In genomic region chr19:16403151-16403977, GRCh38 we compare ENCODE assay signal across 24 cellular contexts.
DNase-seq lines count a peak whose midpoint lies in the region; ATAC-seq and TF ChIP-seq lines count a peak whose summit lies in the region.
"Had no signal": no experiment of that assay in that cellular context is flagged by ENCODE, and none has a peak within 500 bp of the region (broad histone marks: within the 10 kb centered on the region; RNA-seq: fewer than 3 reads in every experiment).

No MANE protein-coding gene starts in this region.

- no peak overlapping the region for H3K4me3 ChIP-seq in esophagus squamous epithelium
- H3K4me3 ChIP-seq in gastrocnemius medialis: no peak overlapping the region
- H3K4me3 ChIP-seq: breast epithelium, colonic mucosa, Peyer's patch had no signal

- WGBS in esophagus squamous epithelium, 2 donors: 88 to 93% methylated on average over 16 of the region's 22 CpGs

- no peak for DNase-seq in esophagus squamous epithelium (lab: John Stamatoyannopoulos, UW)
- DNase-seq in gastrocnemius medialis: no peak
- DNase-seq in A172 (ENCODE audit: low spot score): no peak
- no peak for DNase-seq in C1 segment of cervical spinal cord (lab: John Stamatoyannopoulos, UW)
- DNase-seq in NCI-H2171 (lab: John Stamatoyannopoulos, UW): no peak
- DNase-seq: 8988T; activated CD4-positive, alpha-beta T cell treated with anti-CD3 and anti-CD28 coated beads for 4 hours; activated naive CD4-positive, alpha-beta T cell treated with anti-CD3 and anti-CD28 coated beads for 36 hours; activated T-cell treated with anti-CD3 and anti-CD28 coated beads, Interleukin-2, amount 50 U/mL, for 72 hours; colonic mucosa; DMS79; effector memory CD8-positive, alpha-beta T cell; GOT3; NCI-H1694 treated with DMSO at 0.1 percent for 48 hours; NCI-H526 treated with DMSO at 0.1 percent for 48 hours; Peyer's patch; stimulated activated CD4-positive, alpha-beta T cell treated with anti-CD3 and anti-CD28 coated beads, Interleukin-12 subunit alpha, Interleukin-12 subunit beta, amount 100 ng/mL, for 4 hours; stimulated activated CD4-positive, alpha-beta T cell treated with anti-CD3 and anti-CD28 coated beads, Interleukin-4, amount 100 ng/mL, for 24 hours; stimulated activated naive B cell treated with anti-CD40 and anti-IgM and Interleukin-4, amounts not matched to agents 10 μg/mL and 1 μg/mL and 100 μg/mL, for 72 hours had no signal

- ATAC-seq in gastrocnemius medialis (no peak), HG03520 (IDR thresholded peaks at IDR 0.05; ENCODE audit: unreplicated experiment) (no peak)
- ATAC-seq: activated T-cell treated with anti-CD3 and anti-CD28 coated beads, Interleukin-2, amount 50 U/mL, for 72 hours; effector memory CD8-positive, alpha-beta T cell; esophagus mucosa; stimulated activated naive B cell treated with anti-CD40 and anti-IgM and Interleukin-4, amounts not matched to agents 10 μg/mL and 1 μg/mL and 100 μg/mL, for 72 hours had no signal

- H3K4me1 ChIP-seq in esophagus squamous epithelium (peaks cover 0 to 7% (median 0%) of the 10 kb centered on the region in 3 donors), gastrocnemius medialis (peaks cover 14 to 28% of the 10 kb centered on the region in 2 donors)
- H3K4me1 ChIP-seq: colonic mucosa had no signal

- in situ Hi-C loops in gastrocnemius medialis (cut with MboI; ENCODE audit: low sequenced_read_pairs in 4 of 4): no loop called here

- intact Hi-C loops in esophagus squamous epithelium (cut with DNase I) (no loop called here), gastrocnemius medialis (cut with DNase I; ENCODE audit: low total_unique reads) (no loop called here)

- H3K9me3 ChIP-seq in esophagus squamous epithelium (no peaks in the 10 kb centered on the region), gastrocnemius medialis (no peaks in the 10 kb centered on the region)
- H3K9me3 ChIP-seq: breast epithelium, colonic mucosa, Peyer's patch had no signal

- peaks cover 27 to 100% (median 27%) of the 10 kb centered on the region in 3 donors for H3K36me3 ChIP-seq in esophagus squamous epithelium
- H3K36me3 ChIP-seq in gastrocnemius medialis: peaks cover 0 to 62% of the 10 kb centered on the region in 2 donors
- H3K36me3 ChIP-seq: breast epithelium, colonic mucosa had no signal

- 0 out of 2 replicates have a peak overlapping the region, but pooled peaks have one; percentile 2 for H3K27ac ChIP-seq in C4-2B
- H3K27ac ChIP-seq in esophagus squamous epithelium: peak overlapping the region in 3 of 4 donors; percentile 44 to 78 (median 48)
- H3K27ac ChIP-seq in layer of hippocampus (ENCODE audit: low read depth, low read length): peak overlapping the region; percentile 30
- H3K27ac ChIP-seq in gastrocnemius medialis: peak overlapping the region in 3 of 4 donors; percentile 10 to 86 (median 37)
- H3K27ac ChIP-seq: colonic mucosa had no signal

- TF ChIP-seq CTCF in C4-2B (conservative IDR thresholded peaks at IDR 0.05): no peak
- TF ChIP-seq CTCF in esophagus squamous epithelium (IDR thresholded peaks at IDR 0.05): no peak
- no peak for TF ChIP-seq CTCF in gastrocnemius medialis (IDR thresholded peaks at IDR 0.05 in 4 of 5, conservative IDR thresholded peaks at IDR 0.05 in 1 of 5)

- H3K27me3 ChIP-seq in esophagus squamous epithelium (no peaks in the 10 kb centered on the region), layer of hippocampus (ENCODE audit: control insufficient read depth, insufficient read depth, low read length) (no peaks in the 10 kb centered on the region), gastrocnemius medialis (no peaks in the 10 kb centered on the region)
- H3K27me3 ChIP-seq: breast epithelium, colonic mucosa, Peyer's patch had no signal

- TF ChIP-seq POLR2A in esophagus squamous epithelium (IDR thresholded peaks at IDR 0.05): no peak
- no peak for TF ChIP-seq POLR2A in gastrocnemius medialis (IDR thresholded peaks at IDR 0.05)
